Comparison of ENCODE assay signal across 8 cellular contexts in genomic region chr22:39152511-39153219, GRCh38. TPM values are rescaled to one million over a fixed set of nuclear protein-coding genes. Genes with fewer than 3 reads are reported as not detected.
DNase-seq lines count a peak whose midpoint lies in the region; ATAC-seq, FAIRE-seq and TF ChIP-seq lines count a peak whose summit lies in the region.

Gene CBX7, minus strand, starts transcription at chr22:39152680. Its CDS starts 236 bp downstream, at chr22:39152444.

- H3K36me3 ChIP-seq in NT2/D1 (ENCODE audit: insufficient read depth, insufficient read length, low read length): no peaks in the 10 kb centered on the region
- no peaks in the 10 kb centered on the region for H3K36me3 ChIP-seq in endothelial cell of umbilical vein (ENCODE audit: control insufficient read depth in 2 of 2, extremely low read depth in 1 of 2, insufficient read depth in 2 of 2, low read length in 2 of 2)

- peaks cover 14% of the 10 kb centered on the region for H3K4me1 ChIP-seq in NT2/D1 (ENCODE audit: insufficient read depth, insufficient read length)
- H3K4me1 ChIP-seq in endothelial cell of umbilical vein (ENCODE audit: control insufficient read depth, extremely low read depth, insufficient read depth, low read length): no peaks in the 10 kb centered on the region
- peaks cover 48% of the 10 kb centered on the region for H3K4me1 ChIP-seq in mononuclear cell (ENCODE audit: insufficient read depth, low read length)

- H3K27me3 Mint-ChIP-seq in CD4-positive, alpha-beta T cell: no peaks in the 10 kb centered on the region

- peak within 1 kb of the TSS; percentile 67 for H2AFZ ChIP-seq in endothelial cell of umbilical vein (ENCODE audit: low read depth, low read length)

- peak within 1 kb of the TSS; percentile 83 for H3K27ac ChIP-seq in CD4-positive, alpha-beta T cell (ENCODE audit: low read depth, low read length)
- no peak within 1 kb of the TSS for H3K27ac ChIP-seq in endothelial cell of umbilical vein (ENCODE audit: insufficient read depth, low read depth, low read length)

- POLR2A ChIA-PET in CD4-positive, alpha-beta T cell (lab: Charles Lee): interaction anchor here (0.6 to 8.6 kb wide), 20 partner anchors 9 to 892 kb away, joined by 3 to 156 read pairs (median 3); partner anchors contain the start of genes CBX6, GTPBP1, NPTXR and RPL3
- POLR2A ChIA-PET in endothelial cell of umbilical vein (lab: Charles Lee): interaction anchor here (0.6 to 2.8 kb wide), 4 partner anchors 32 to 167 kb away, joined by 3 to 14 read pairs (median 3); partner anchors contain the start of gene RPL3

- TF ChIP-seq POLR2A in endothelial cell of umbilical vein (IDR thresholded peaks at IDR 0.05; ENCODE audit: low read depth, low read length): no peak

- H3K4me2 ChIP-seq in endothelial cell of umbilical vein (ENCODE audit: insufficient read depth, low read length): peak within 1 kb of the TSS; percentile 71

- no peaks in the 10 kb centered on the region for H3K27me3 ChIP-seq in CD4-positive, alpha-beta T cell (ENCODE audit: control insufficient read depth, insufficient read depth, low read length)
- H3K27me3 ChIP-seq in NT2/D1 (ENCODE audit: insufficient read depth, insufficient read length) (peaks cover 26% of the 10 kb centered on the region), endothelial cell of umbilical vein (ENCODE audit: control insufficient read depth in 2 of 2, insufficient read depth in 2 of 2, low read length in 2 of 2) (peaks cover 24 to 29% of the 10 kb centered on the region in 2 experiments), mononuclear cell (ENCODE audit: insufficient read depth, low read length) (peaks cover 16% of the 10 kb centered on the region)

- BruUV-seq in endothelial cell of umbilical vein (replicated peaks; lab: Mats Ljungman, UMichigan): no TSS peak

- CTCF ChIA-PET in CD4-positive, alpha-beta T cell (lab: Charles Lee): interaction anchor here (0.9 to 1.8 kb wide), 5 partner anchors 18 to 283 kb away, joined by 3 to 8 read pairs (median 4); partner anchors contain the start of gene RPL3
- CTCF ChIA-PET in endothelial cell of umbilical vein (lab: Charles Lee): interaction anchor here (0.7 to 1.4 kb wide), 4 partner anchors 17 to 164 kb away, joined by 3 to 4 read pairs (median 3); no protein-coding TSS in a partner anchor

- H3K9me3 ChIP-seq in CD4-positive, alpha-beta T cell (ENCODE audit: control insufficient read depth, low read length): no peaks in the 10 kb centered on the region
- no peaks in the 10 kb centered on the region for H3K9me3 ChIP-seq in NT2/D1 (ENCODE audit: insufficient read depth, low read length)
- H3K9me3 ChIP-seq in endothelial cell of umbilical vein (replicated peaks; ENCODE audit: control insufficient read depth, insufficient read depth, low read length): no peaks in the 10 kb centered on the region
- H3K9me3 ChIP-seq in mononuclear cell (ENCODE audit: low read depth, low read length): no peaks in the 10 kb centered on the region

- no peaks in the 10 kb centered on the region for H3K9me1 ChIP-seq in endothelial cell of umbilical vein (replicated peaks; ENCODE audit: control insufficient read depth, extremely low read depth, insufficient read depth, low read length)

- ATAC-seq in CD4-positive, alpha-beta T cell (ENCODE audit: poor library complexity): peak; percentile 83
- peak; percentile 82 for ATAC-seq in GM19397 (IDR thresholded peaks at IDR 0.05; ENCODE audit: unreplicated experiment)
- peak; percentile 62 for ATAC-seq in HG03565 (IDR thresholded peaks at IDR 0.05; ENCODE audit: unreplicated experiment)

- peaks cover 39% of the 10 kb centered on the region for H3K4me1 Mint-ChIP-seq in CD4-positive, alpha-beta T cell (ENCODE audit: low read depth)

- H3K4me3 ChIP-seq in NT2/D1 (ENCODE audit: insufficient read length, low read depth) (peak within 1 kb of the TSS; percentile 49), endothelial cell of umbilical vein (replicated peaks in 1 of 3; ENCODE audit: insufficient read depth in 1 of 3, low read depth in 1 of 3, low read length in 3 of 3) (peak within 1 kb of the TSS in 2 of 3 experiments; percentile 62 to 67), mononuclear cell (ENCODE audit: low read length) (peak within 1 kb of the TSS; percentile 78)

- H3K9me3 Mint-ChIP-seq in CD4-positive, alpha-beta T cell: no peaks in the 10 kb centered on the region

- H3K36me3 Mint-ChIP-seq in CD4-positive, alpha-beta T cell (ENCODE audit: low read depth): peaks cover 35% of the 10 kb centered on the region

- FAIRE-seq in endothelial cell of umbilical vein (lab: Jason Lieb, UNC): peak; percentile 80

- H3K4me3 Mint-ChIP-seq in CD4-positive, alpha-beta T cell: peak within 1 kb of the TSS; percentile 94

- peak within 1 kb of the TSS; percentile 100 for H3K27ac Mint-ChIP-seq in CD4-positive, alpha-beta T cell

- TF ChIP-seq CTCF in CD4-positive, alpha-beta T cell (IDR thresholded peaks at IDR 0.05): no peak
- TF ChIP-seq CTCF in endothelial cell of umbilical vein (IDR thresholded peaks at IDR 0.05; ENCODE audit: extremely low read depth in 1 of 2, insufficient read depth in 1 of 2, low read depth in 1 of 2, low read length in 2 of 2): no peak

- no peaks in the 10 kb centered on the region for H4K20me1 ChIP-seq in endothelial cell of umbilical vein (replicated peaks; ENCODE audit: control insufficient read depth, extremely low read depth, insufficient read depth, low read length)

- peak; percentile 84 to 98 (median 92) for DNase-seq in CD4-positive, alpha-beta T cell
- no peak for DNase-seq in NT2/D1 (ENCODE audit: low read depth, low spot score)
- peak; percentile 95 for DNase-seq in activated CD8-positive, alpha-beta memory T cell treated with anti-CD3 and anti-CD28 coated beads, Interleukin-2, amount 50 U/mL, for 48 hours
- DNase-seq in endothelial cell of umbilical vein (ENCODE audit: low read depth, low spot score): peak; percentile 79
- peak; percentile 93 for DNase-seq in stimulated activated CD8-positive, alpha-beta memory T cell treated with anti-CD3 and anti-CD28 coated beads, Interleukin-4, amount 100 ng/mL, for 24 hours (ENCODE audit: low read depth)

- peak within 1 kb of the TSS; percentile 64 for H3K9ac ChIP-seq in NT2/D1 (ENCODE audit: insufficient read length, low read depth)
- H3K9ac ChIP-seq in endothelial cell of umbilical vein (replicated peaks; ENCODE audit: extremely low read depth, insufficient read depth, low read length): no peak within 1 kb of the TSS

- intact Hi-C loops in CD4-positive, alpha-beta T cell (cut with DNase I, micrococcal nuclease): loop anchor here (1.0 to 10.0 kb wide), 9 partner anchors 90 to 892 kb away; partner anchors contain the start of genes CBX6 (in 2 of the 2), RPL3 (in 2 of the 2), CSNK1E (in 1 of the 2) and PDGFB (in 1 of the 2)
- intact Hi-C loops in endothelial cell of umbilical vein (cut with micrococcal nuclease): loop anchor here (1.0 kb wide), 1 partner anchor 22 kb away; no protein-coding TSS in a partner anchor

- no peaks in the 10 kb centered on the region for H3K79me2 ChIP-seq in endothelial cell of umbilical vein (ENCODE audit: control insufficient read depth, insufficient read depth, low read length)

- dilution Hi-C loops in endothelial cell of umbilical vein (cut with MboI; ENCODE audit: extremely low pct_ligation_motif_present, low sequenced_read_pairs): no loop called here

TF ChIP-seq in endothelial cell of umbilical vein, 7 proteins besides CTCF, POLR2A, EP300 and RAD21:
- TF ChIP-seq JUN (IDR thresholded peaks at IDR 0.05; ENCODE audit: borderline replicate concordance, insufficient read depth, insufficient read length, low read depth) (no peak), POLR2AphosphoS5 (IDR thresholded peaks at IDR 0.05; ENCODE audit: insufficient read depth, low read depth, low read length) (no peak), EZH2 (IDR thresholded peaks at IDR 0.05; ENCODE audit: borderline replicate concordance, low read depth, low read length, severe bottlenecking) (no peak), GATA2 (IDR thresholded peaks at IDR 0.05; ENCODE audit: insufficient read depth, insufficient read length, low read depth, low read length) (no peak), FOS (IDR thresholded peaks at IDR 0.05; ENCODE audit: borderline replicate concordance, insufficient read depth, low read length) (no peak), MYC (IDR thresholded peaks at IDR 0.05; ENCODE audit: low read depth, low read length) (no peak)
- TF ChIP-seq, protein P1, sequence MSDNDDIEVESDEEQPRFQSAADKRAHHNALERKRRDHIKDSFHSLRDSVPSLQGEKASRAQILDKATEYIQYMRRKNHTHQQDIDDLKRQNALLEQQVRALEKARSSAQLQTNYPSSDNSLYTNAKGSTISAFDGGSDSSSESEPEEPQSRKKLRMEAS (IDR thresholded peaks at IDR 0.05; ENCODE audit: insufficient read depth, insufficient read length): no peak

RNA-seq across cellular contexts. Expression of gene CBX7, which starts in this region (rescaled TPM):
- 10 to 100 TPM; 48.6 to 49.1 TPM for total RNA-seq in CD4-positive, alpha-beta T cell
- total RNA-seq in endothelial cell of umbilical vein (5.1 and 7.1 TPM in 2 replicates), mononuclear cell (28.8 TPM)
- polyA plus RNA-seq in endothelial cell of umbilical vein: 3.4 and 4.0 TPM in 2 replicates
- polyA plus RNA-seq in endothelial cell of umbilical vein (2011; cell fraction: cytosol; rRNA removed): 1.6 and 2.0 TPM in 2 replicates
- 12.0 and 13.9 TPM in 2 replicates for polyA plus RNA-seq in endothelial cell of umbilical vein (2011; cell fraction: nucleus; rRNA removed)
- 1.7 and 1.9 TPM in 2 replicates for polyA plus RNA-seq in endothelial cell of umbilical vein (2012)
- 3.9 and 6.0 TPM in 2 replicates for polyA minus RNA-seq in endothelial cell of umbilical vein
- polyA minus RNA-seq in endothelial cell of umbilical vein (2011; cell fraction: cytosol; rRNA and poly(A)+ RNA removed): 2.7 TPM
- polyA minus RNA-seq in endothelial cell of umbilical vein (2011; cell fraction: nucleus; rRNA and poly(A)+ RNA removed): 6.1 and 6.7 TPM in 2 replicates
